1 cellular context compared by ENCODE assay signal in genomic region chr19:12678039-12678438, GRCh38.
TF ChIP-seq lines count a peak whose summit lies in the region.

No MANE protein-coding gene starts in this region.

TF ChIP-seq in HepG2, 621 proteins besides CTCF, POLR2A, EP300 and RAD21:
- TF ChIP-seq, protein P1, sequence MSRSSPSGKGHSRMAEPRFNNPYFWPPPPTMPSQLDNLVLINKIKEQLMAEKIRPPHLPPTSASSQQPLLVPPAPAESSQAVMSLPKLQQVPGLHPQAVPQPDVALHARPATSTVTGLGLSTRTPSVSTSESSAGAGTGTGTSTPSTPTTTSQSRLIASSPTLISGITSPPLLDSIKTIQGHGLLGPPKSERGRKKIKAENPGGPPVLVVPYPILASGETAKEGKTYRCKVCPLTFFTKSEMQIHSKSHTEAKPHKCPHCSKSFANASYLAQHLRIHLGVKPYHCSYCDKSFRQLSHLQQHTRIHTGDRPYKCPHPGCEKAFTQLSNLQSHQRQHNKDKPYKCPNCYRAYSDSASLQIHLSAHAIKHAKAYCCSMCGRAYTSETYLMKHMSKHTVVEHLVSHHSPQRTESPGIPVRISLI (CRISPR knock-in tag; IDR thresholded peaks at IDR 0.05; ENCODE audit: borderline replicate concordance): peak; percentile 46; the same call in 1 of the 2 replicates
- peak; percentile 55; the same call in 1 of the 2 replicates for TF ChIP-seq CEBPB (IDR thresholded peaks at IDR 0.05; ENCODE audit: borderline replicate concordance, low read depth, low read length)
